2 cellular contexts compared by ENCODE assay signal in genomic region chr5:93572101-93572772, GRCh38.
TF ChIP-seq lines count a peak whose summit lies in the region.

No MANE protein-coding gene starts in this region.

TF ChIP-seq in HepG2, 621 proteins besides CTCF, POLR2A, EP300 and RAD21 (continues in another document):
- TF ChIP-seq SPEN (CRISPR knock-in tag; IDR thresholded peaks at IDR 0.05; ENCODE audit: low read depth) (no peak), NR2F6 (IDR thresholded peaks at IDR 0.05) (no peak), NR2F6 (CRISPR knock-in tag; IDR thresholded peaks at IDR 0.05) (no peak), CBFB (CRISPR knock-in tag; IDR thresholded peaks at IDR 0.05) (no peak), ZNF766 (CRISPR knock-in tag; IDR thresholded peaks at IDR 0.05; ENCODE audit: borderline replicate concordance) (no peak), NR2F1 (CRISPR knock-in tag; IDR thresholded peaks at IDR 0.05) (no peak), ZNF142 (CRISPR knock-in tag; IDR thresholded peaks at IDR 0.05) (no peak), ZNF800 (CRISPR knock-in tag; IDR thresholded peaks at IDR 0.05) (0 out of 2 replicates have a peak, but pooled peaks have one; percentile 6), DNMT3B (CRISPR knock-in tag; conservative IDR thresholded peaks at IDR 0.05) (no peak), SOX13 (IDR thresholded peaks at IDR 0.05) (no peak), SOX13 (CRISPR knock-in tag; conservative IDR thresholded peaks at IDR 0.05 in 1 of 2, IDR thresholded peaks at IDR 0.05 in 1 of 2) (no peak), TBL1XR1 (IDR thresholded peaks at IDR 0.05; ENCODE audit: borderline replicate concordance, low read length, partially characterized antibody) (no peak), EZH2 (conservative IDR thresholded peaks at IDR 0.05; ENCODE audit: low read depth, low read length) (0 out of 2 replicates have a peak, but pooled peaks have one; percentile 47), KDM5B (CRISPR knock-in tag; IDR thresholded peaks at IDR 0.05; ENCODE audit: borderline replicate concordance) (0 out of 2 replicates have a peak, but pooled peaks have one; percentile 17), ETV5 (CRISPR knock-in tag; IDR thresholded peaks at IDR 0.05; ENCODE audit: borderline replicate concordance) (no peak), ZNF891 (CRISPR knock-in tag; IDR thresholded peaks at IDR 0.05) (0 out of 2 replicates have a peak, but pooled peaks have one; percentile 30), ZNF687 (CRISPR knock-in tag; IDR thresholded peaks at IDR 0.05) (peak; percentile 55)

TF ChIP-seq in SK-N-SH, 30 proteins besides CTCF, POLR2A, EP300 and RAD21:
- TF ChIP-seq YY1 (IDR thresholded peaks at IDR 0.05; ENCODE audit: low read depth) (no peak), GATA2 (CRISPR knock-in tag; IDR thresholded peaks at IDR 0.05) (no peak), USF2 (IDR thresholded peaks at IDR 0.05; ENCODE audit: borderline replicate concordance, low read depth, low read length) (no peak), USF1 (IDR thresholded peaks at IDR 0.05; ENCODE audit: borderline replicate concordance, low read depth) (no peak), EZH2phosphoT487 (IDR thresholded peaks at IDR 0.05; ENCODE audit: borderline replicate concordance, low read depth) (no peak)
